15 cellular contexts compared by ENCODE assay signal in the genomic region with DNA sequence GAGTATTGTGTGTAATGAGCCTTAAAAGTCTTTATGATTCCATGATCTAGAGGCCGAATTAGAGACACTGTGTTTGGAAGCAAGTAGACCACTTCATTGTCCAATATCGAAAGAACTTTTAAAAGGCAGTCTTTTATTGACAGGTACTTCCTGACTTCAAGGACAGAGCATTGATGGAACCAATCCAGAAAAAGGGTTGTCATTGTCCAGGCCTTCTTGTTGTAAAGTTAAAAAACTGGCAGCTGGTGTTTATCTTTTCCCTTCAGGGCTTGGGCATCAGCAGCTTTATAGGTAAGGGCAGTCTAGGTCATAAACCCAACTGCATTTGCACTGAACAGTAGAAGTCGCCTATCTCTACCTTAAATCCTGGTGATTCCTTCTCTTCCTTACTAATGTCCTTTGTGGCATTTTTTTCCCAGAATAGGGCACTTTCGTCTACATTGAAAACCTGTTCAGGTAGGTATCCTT.
A peak's percentile ranks its signal among the peaks of the same experiment; 100 is the strongest.
DNase-seq lines count a peak whose midpoint lies in the region; ATAC-seq, FAIRE-seq and TF ChIP-seq lines count a peak whose summit lies in the region.
"Had no signal": no experiment of that assay in that cellular context is flagged by ENCODE, and none has a peak within 500 bp of the region (broad histone marks: within the 10 kb centered on the region; RNA-seq: fewer than 3 reads in every experiment).

No MANE protein-coding gene starts in this region.

- no peak for TF ChIP-seq CTCF in natural killer cell (IDR thresholded peaks at IDR 0.05)
- no peak for TF ChIP-seq CTCF in LNCaP clone FGC (IDR thresholded peaks at IDR 0.05; ENCODE audit: control insufficient read depth, extremely low read depth, insufficient read depth)
- no peak for TF ChIP-seq CTCF in K562 (IDR thresholded peaks at IDR 0.05 in 2 of 3, conservative IDR thresholded peaks at IDR 0.05 in 1 of 3; ENCODE audit: insufficient read depth in 2 of 3, low read depth in 1 of 3, low read length in 3 of 3)

- peak overlapping the region; percentile 27 for H3K27ac ChIP-seq in K562 (ENCODE audit: extremely low read depth, low read depth, low read length)
- H3K27ac ChIP-seq: thyroid gland had no signal

- POLR2A ChIA-PET in K562 (lab: Yijun Ruan, JAX), result interaction anchor here (0.9 to 1.8 kb wide), 3 partner anchors 11 to 95 kb away, joined by 3 to 5 read pairs (median 4); no protein-coding TSS in a partner anchor

- CTCF ChIA-PET in K562 (lab: Yijun Ruan, JAX; ENCODE audit: low intra/inter-chr PET ratio), result no interaction called here

- no TSS peak for BruUV-seq in K562 (replicated peaks; lab: Mats Ljungman, UMichigan)

- in situ Hi-C loops in K562 (cut with MboI), result no loop called here

- peaks cover 5% of the 10 kb centered on the region; the same call in 1 of the 3 replicates for H3K36me3 ChIP-seq in K562 (ENCODE audit: control insufficient read depth, insufficient read depth, low read length)
- H3K36me3 ChIP-seq: thyroid gland had no signal

- no peaks in the 10 kb centered on the region for H3K27me3 Mint-ChIP-seq in natural killer cell treated with Interleukin-12 subunit alpha and Interleukin-12 subunit beta and Interleukin-15 and Interleukin-18, amount 100 ng/mL, for 72 hours
- H3K27me3 Mint-ChIP-seq in natural killer cell (ENCODE audit: low read depth in 2 of 2), result no peaks in the 10 kb centered on the region
- H3K27me3 Mint-ChIP-seq: B cell; dendritic cell treated with granulocyte-macrophage colony-stimulating factor and Interleukin-4, amounts not matched to agents 40 ng/mL and 50 ng/mL, for 4 days had no signal

- peak overlapping the region; percentile 26 for H3K4me2 ChIP-seq in K562 (ENCODE audit: insufficient read depth, low read length)
- H3K4me2 ChIP-seq: smooth muscle cell had no signal

- no peaks in the 10 kb centered on the region for H3K36me3 Mint-ChIP-seq in natural killer cell treated with Interleukin-12 subunit alpha and Interleukin-12 subunit beta and Interleukin-15 and Interleukin-18, amount 100 ng/mL, for 72 hours
- no peaks in the 10 kb centered on the region for H3K36me3 Mint-ChIP-seq in natural killer cell
- H3K36me3 Mint-ChIP-seq: naive B cell had no signal

- TF ChIP-seq EP300 in K562 (IDR thresholded peaks at IDR 0.05; ENCODE audit: low read length), result no peak

- no peak overlapping the region for H3K27ac Mint-ChIP-seq in natural killer cell treated with Interleukin-12 subunit alpha and Interleukin-12 subunit beta and Interleukin-15 and Interleukin-18, amount 100 ng/mL, for 72 hours
- H3K27ac Mint-ChIP-seq in natural killer cell, result peak overlapping the region in 1 of 2 donors; percentile 42
- H3K27ac Mint-ChIP-seq: B cell; dendritic cell treated with granulocyte-macrophage colony-stimulating factor and Interleukin-4, amounts not matched to agents 40 ng/mL and 50 ng/mL, for 4 days; naive B cell had no signal

- intact Hi-C loops in natural killer cell (cut with micrococcal nuclease), result no loop called here
- intact Hi-C loops in K562 (cut with micrococcal nuclease), result no loop called here

- H3K9ac ChIP-seq in K562 (ENCODE audit: insufficient read depth in 1 of 2, low read depth in 2 of 2, low read length in 2 of 2), result 0 out of 4 replicates have a peak overlapping the region, but pooled peaks of 1 of the 2 experiments have one; percentile 2

- peaks cover 33 to 41% of the 10 kb centered on the region in 2 donors for H3K4me1 Mint-ChIP-seq in natural killer cell treated with Interleukin-12 subunit alpha and Interleukin-12 subunit beta and Interleukin-15 and Interleukin-18, amount 100 ng/mL, for 72 hours (ENCODE audit: low read depth in 2 of 2)
- H3K4me1 Mint-ChIP-seq in natural killer cell, result peaks cover 31 to 40% of the 10 kb centered on the region in 2 donors

- TF ChIP-seq POLR2A in K562 (conservative IDR thresholded peaks at IDR 0.05), result no peak

- no peak for ATAC-seq in natural killer cell treated with Interleukin-12 subunit alpha and Interleukin-12 subunit beta and Interleukin-15 and Interleukin-18, amount 100 ng/mL, for 72 hours
- ATAC-seq in natural killer cell (no peak), K562 (no peak; the same call in 2 of the 3 replicates), GM19351 (IDR thresholded peaks at IDR 0.05; ENCODE audit: unreplicated experiment) (no peak), HG02870 (IDR thresholded peaks at IDR 0.05; ENCODE audit: unreplicated experiment) (no peak)
- ATAC-seq: esophagus mucosa had no signal

- H3K4me3 ChIP-seq in LNCaP clone FGC (ENCODE audit: low read depth, low read length), result peak overlapping the region; percentile 12
- no peak overlapping the region for H3K4me3 ChIP-seq in K562
- H3K4me3 ChIP-seq: smooth muscle cell, thyroid gland had no signal

- TF ChIP-seq RAD21 in K562 (CRISPR knock-in tag; conservative IDR thresholded peaks at IDR 0.05 in 1 of 2, IDR thresholded peaks at IDR 0.05 in 1 of 2), result no peak

- FAIRE-seq in K562 (lab: Jason Lieb, UNC), result no peak
- no peak for FAIRE-seq in HTR-8/SVneo (lab: Jason Lieb, UNC)

- H3K4me1 ChIP-seq in K562 (replicated peaks in 1 of 2; ENCODE audit: control insufficient read depth in 2 of 2, insufficient read depth in 2 of 2, low read length in 2 of 2), result peaks cover 15 to 36% of the 10 kb centered on the region in 2 experiments; a peak in 4 of 5 replicates

- H4K20me1 ChIP-seq in K562 (replicated peaks; ENCODE audit: control insufficient read depth, insufficient read depth, low read length), result no peaks in the 10 kb centered on the region; the same call in 1 of the 2 replicates

- no peaks in the 10 kb centered on the region for H3K27me3 ChIP-seq in K562 (ENCODE audit: control insufficient read depth in 2 of 2, insufficient read depth in 2 of 2, low read length in 2 of 2)
- H3K27me3 ChIP-seq: thyroid gland had no signal

- no peak for DNase-seq in natural killer cell treated with Interleukin-12 subunit alpha and Interleukin-12 subunit beta and Interleukin-15 and Interleukin-18, amount 100 ng/mL, for 72 hours (ENCODE audit: low spot score)
- DNase-seq in natural killer cell (no peak), LNCaP clone FGC (ENCODE audit: low read depth) (peak; percentile 98), K562 (ENCODE audit: extremely low read depth in 1 of 4, low spot score in 3 of 4) (no peak), HTR-8/SVneo (ENCODE audit: insufficient read length, low spot score) (no peak)
- DNase-seq: naive B cell, NCI-H1048, NCI-H2227 treated with DMSO at 0.1 percent for 48 hours, thyroid gland had no signal

- H3K4me3 Mint-ChIP-seq in natural killer cell treated with Interleukin-12 subunit alpha and Interleukin-12 subunit beta and Interleukin-15 and Interleukin-18, amount 100 ng/mL, for 72 hours, result peak overlapping the region; percentile 39
- no peak overlapping the region for H3K4me3 Mint-ChIP-seq in natural killer cell
- H3K4me3 Mint-ChIP-seq: B cell; dendritic cell treated with granulocyte-macrophage colony-stimulating factor and Interleukin-4, amounts not matched to agents 40 ng/mL and 50 ng/mL, for 4 days; naive B cell had no signal

- peaks cover 3% of the 10 kb centered on the region for H3K9me1 ChIP-seq in K562 (ENCODE audit: control insufficient read depth, insufficient read depth, low read length)

- no peaks in the 10 kb centered on the region for H3K9me3 Mint-ChIP-seq in natural killer cell treated with Interleukin-12 subunit alpha and Interleukin-12 subunit beta and Interleukin-15 and Interleukin-18, amount 100 ng/mL, for 72 hours
- H3K9me3 Mint-ChIP-seq in natural killer cell, result peaks cover 0 to 3% of the 10 kb centered on the region in 2 donors
- H3K9me3 Mint-ChIP-seq: dendritic cell treated with granulocyte-macrophage colony-stimulating factor and Interleukin-4, amounts not matched to agents 40 ng/mL and 50 ng/mL, for 4 days had no signal

- WGBS in K562 (ENCODE audit: insufficient coverage, low coverage, missing lambda C conversion rate), result 52% methylated on average over 4 of the region's 4 CpGs

- H2AFZ ChIP-seq in K562 (ENCODE audit: low read depth, low read length), result peak overlapping the region; percentile 40

- peaks cover 80% of the 10 kb centered on the region for H3K79me2 ChIP-seq in K562 (ENCODE audit: control insufficient read depth, insufficient read depth, low read length)

- H3K9me3 ChIP-seq in K562 (replicated peaks; ENCODE audit: control insufficient read depth, insufficient read depth, low read depth, low read length), result no peaks in the 10 kb centered on the region
- H3K9me3 ChIP-seq: thyroid gland had no signal

TF ChIP-seq in K562, 482 proteins besides CTCF, POLR2A, EP300 and RAD21 (continues in another document):
- 0 out of 2 replicates have a peak, but pooled peaks have one; percentile 5 for TF ChIP-seq NFIC (IDR thresholded peaks at IDR 0.05)
- TF ChIP-seq, protein P1, sequence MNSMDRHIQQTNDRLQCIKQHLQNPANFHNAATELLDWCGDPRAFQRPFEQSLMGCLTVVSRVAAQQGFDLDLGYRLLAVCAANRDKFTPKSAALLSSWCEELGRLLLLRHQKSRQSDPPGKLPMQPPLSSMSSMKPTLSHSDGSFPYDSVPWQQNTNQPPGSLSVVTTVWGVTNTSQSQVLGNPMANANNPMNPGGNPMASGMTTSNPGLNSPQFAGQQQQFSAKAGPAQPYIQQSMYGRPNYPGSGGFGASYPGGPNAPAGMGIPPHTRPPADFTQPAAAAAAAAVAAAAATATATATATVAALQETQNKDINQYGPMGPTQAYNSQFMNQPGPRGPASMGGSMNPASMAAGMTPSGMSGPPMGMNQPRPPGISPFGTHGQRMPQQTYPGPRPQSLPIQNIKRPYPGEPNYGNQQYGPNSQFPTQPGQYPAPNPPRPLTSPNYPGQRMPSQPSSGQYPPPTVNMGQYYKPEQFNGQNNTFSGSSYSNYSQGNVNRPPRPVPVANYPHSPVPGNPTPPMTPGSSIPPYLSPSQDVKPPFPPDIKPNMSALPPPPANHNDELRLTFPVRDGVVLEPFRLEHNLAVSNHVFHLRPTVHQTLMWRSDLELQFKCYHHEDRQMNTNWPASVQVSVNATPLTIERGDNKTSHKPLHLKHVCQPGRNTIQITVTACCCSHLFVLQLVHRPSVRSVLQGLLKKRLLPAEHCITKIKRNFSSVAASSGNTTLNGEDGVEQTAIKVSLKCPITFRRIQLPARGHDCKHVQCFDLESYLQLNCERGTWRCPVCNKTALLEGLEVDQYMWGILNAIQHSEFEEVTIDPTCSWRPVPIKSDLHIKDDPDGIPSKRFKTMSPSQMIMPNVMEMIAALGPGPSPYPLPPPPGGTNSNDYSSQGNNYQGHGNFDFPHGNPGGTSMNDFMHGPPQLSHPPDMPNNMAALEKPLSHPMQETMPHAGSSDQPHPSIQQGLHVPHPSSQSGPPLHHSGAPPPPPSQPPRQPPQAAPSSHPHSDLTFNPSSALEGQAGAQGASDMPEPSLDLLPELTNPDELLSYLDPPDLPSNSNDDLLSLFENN (IDR thresholded peaks at IDR 0.05; ENCODE audit: low read depth in 2 of 2, low read length in 2 of 2), result no peak
- TF ChIP-seq CCAR2 (IDR thresholded peaks at IDR 0.05; ENCODE audit: low read depth, low read length), result no peak
